Comparison of ENCODE assay signal across 8 cellular contexts in the genomic region with DNA sequence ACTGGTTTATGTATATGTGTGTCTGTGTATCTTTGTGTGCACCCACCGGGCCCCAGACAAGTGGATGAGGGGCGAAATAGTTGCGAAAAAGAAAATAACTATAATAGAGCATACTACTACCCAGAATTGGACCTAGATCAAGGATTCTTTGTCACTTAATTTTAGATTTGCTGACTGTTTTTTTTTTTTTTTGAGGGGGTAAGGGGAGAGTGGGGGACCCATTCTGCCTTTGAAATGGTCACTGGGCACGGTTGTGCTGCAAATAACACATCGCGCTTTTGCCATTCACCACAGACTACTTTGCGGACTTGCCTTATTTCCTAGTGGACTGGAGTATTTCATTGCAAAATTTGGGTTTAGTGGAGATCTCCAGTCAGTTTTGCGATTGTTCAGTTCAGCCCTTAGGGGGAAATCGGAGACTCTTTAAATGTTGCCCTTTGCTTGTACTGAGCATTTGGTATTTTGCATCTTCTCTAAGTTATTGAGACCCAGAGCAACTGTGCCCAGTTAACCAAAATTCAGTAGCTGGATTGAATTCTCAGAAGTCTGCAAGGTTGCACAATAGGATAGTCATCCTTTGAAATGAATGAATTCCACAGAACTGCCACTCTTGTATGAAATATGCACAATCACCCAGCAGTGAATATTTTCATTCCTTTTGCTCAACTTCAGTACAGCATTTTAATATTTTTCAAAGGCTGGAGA. TPM values are rescaled to one million over a fixed set of nuclear protein-coding genes. Genes with fewer than 3 reads are reported as not detected.
DNase-seq lines count a peak whose midpoint lies in the region; ATAC-seq and TF ChIP-seq lines count a peak whose summit lies in the region.

No MANE protein-coding gene starts in this region.

- no peaks in the 10 kb centered on the region for H3K9me3 ChIP-seq in adrenal gland (replicated peaks in 1 of 3)
- H3K9me3 ChIP-seq in thoracic aorta: no peaks in the 10 kb centered on the region

- H3K4me3 Mint-ChIP-seq in activated T-cell treated with anti-CD3 and anti-CD28 coated beads, Interleukin-2, amount 50 U/mL, for 4 hours: peak overlapping the region; percentile 92

- no peaks in the 10 kb centered on the region for H3K9me3 Mint-ChIP-seq in activated T-cell treated with anti-CD3 and anti-CD28 coated beads, Interleukin-2, amount 50 U/mL, for 4 hours

- peak in 1 of 2 donors; percentile 56 for TF ChIP-seq POLR2A in adrenal gland (IDR thresholded peaks at IDR 0.05)

- no peaks in the 10 kb centered on the region for H3K27me3 Mint-ChIP-seq in activated T-cell treated with anti-CD3 and anti-CD28 coated beads, Interleukin-2, amount 50 U/mL, for 4 hours (ENCODE audit: low read depth)

- H3K36me3 ChIP-seq in adrenal gland (replicated peaks in 1 of 2): peaks cover 0 to 20% of the 10 kb centered on the region in 2 donors
- H3K36me3 ChIP-seq in thoracic aorta: no peaks in the 10 kb centered on the region

- peaks cover 14% of the 10 kb centered on the region for H3K36me3 Mint-ChIP-seq in activated T-cell treated with anti-CD3 and anti-CD28 coated beads, Interleukin-2, amount 50 U/mL, for 4 hours (ENCODE audit: insufficient read depth)

- peaks cover 75% of the 10 kb centered on the region for H3K4me1 Mint-ChIP-seq in activated T-cell treated with anti-CD3 and anti-CD28 coated beads, Interleukin-2, amount 50 U/mL, for 4 hours (ENCODE audit: low read depth)

- TF ChIP-seq CTCF in adrenal gland (IDR thresholded peaks at IDR 0.05) (no peak), thoracic aorta (IDR thresholded peaks at IDR 0.05) (no peak)

- ATAC-seq in activated T-cell treated with anti-CD3 and anti-CD28 coated beads, Interleukin-2, amount 50 U/mL, for 4 hours: no peak
- ATAC-seq in thoracic aorta (ENCODE audit: insufficient number of reproducible peaks, low FRiP score, low read depth): no peak
- ATAC-seq in GM21360 (IDR thresholded peaks at IDR 0.05; ENCODE audit: unreplicated experiment): no peak
- ATAC-seq in GM21717 (IDR thresholded peaks at IDR 0.05; ENCODE audit: unreplicated experiment): no peak

- H3K4me1 ChIP-seq in adrenal gland (replicated peaks in 1 of 2) (peaks cover 28 to 55% of the 10 kb centered on the region in 2 donors), thoracic aorta (ENCODE audit: control insufficient read depth in 1 of 2, low read depth in 2 of 2) (peaks cover 33 to 61% of the 10 kb centered on the region in 2 donors)

- intact Hi-C loops in adrenal gland (cut with DNase I): loop anchor here (5.0 to 10.0 kb wide), 4 partner anchors 245 to 855 kb away; no protein-coding TSS in a partner anchor

- peak overlapping the region in 3 of 4 donors; percentile 9 to 89 (median 73) for H3K4me3 ChIP-seq in adrenal gland
- peak overlapping the region; percentile 92 for H3K4me3 ChIP-seq in thoracic aorta

- H3K27ac ChIP-seq in adrenal gland: peak overlapping the region; percentile 68 to 98 (median 91)
- H3K27ac ChIP-seq in thoracic aorta: peak overlapping the region; percentile 85 to 87

- 10 to 20% (median 12%) methylated on average over 9 of the region's 9 CpGs for WGBS in adrenal gland, 4 donors

- H3K27me3 ChIP-seq in adrenal gland (no peaks in the 10 kb centered on the region), thoracic aorta (replicated peaks; ENCODE audit: insufficient read depth) (no peaks in the 10 kb centered on the region)

- DNase-seq in activated T-cell treated with anti-CD3 and anti-CD28 coated beads, Interleukin-2, amount 50 U/mL, for 4 hours: no peak
- DNase-seq in activated T-cell treated with anti-CD3 and anti-CD28 coated beads, Interleukin-2, amount 50 U/mL, for 1 hour: no peak
- DNase-seq in adrenal gland (no peak), kidney glomerular epithelial cell (lab: John Stamatoyannopoulos, UW) (peak; percentile 14), thoracic aorta (ENCODE audit: low spot score) (no peak), mesenteric fat pad (ENCODE audit: low spot score) (no peak)

RNA-seq across cellular contexts. Expression of gene TRIB2, which starts 2.8 kb away (rescaled TPM):
- 10 to 100 TPM in 1 of 3 donors, 1 to 10 TPM in 2; 8.8 to 13.3 (median 9.8) TPM for total RNA-seq in activated T-cell treated with anti-CD3 and anti-CD28 coated beads, Interleukin-2, amount 50 U/mL, for 4 hours
- 100 to 1,000 TPM in 5 of 8 donors, 10 to 100 TPM in 3; 35.5 to 263 (median 112) TPM for total RNA-seq in adrenal gland
- 100 to 1,000 TPM in 2 of 3 donors, 10 to 100 TPM in 1; 37.9 to 130 (median 117) TPM for polyA plus RNA-seq in adrenal gland
- 10 to 100 TPM; 81.4 to 85.6 TPM for total RNA-seq in thoracic aorta
- total RNA-seq in mesenteric fat pad: 43.8 TPM
